3 cellular contexts compared by ENCODE assay signal in genomic region chr5:1437452-1437851, GRCh38.
TF ChIP-seq lines count a peak whose summit lies in the region.

No MANE protein-coding gene starts in this region.

TF ChIP-seq in A549, 52 proteins besides CTCF, POLR2A, EP300 and RAD21 (continues in another document):
- TF ChIP-seq POLR2AphosphoS2 (conservative IDR thresholded peaks at IDR 0.05; ENCODE audit: low read length): no peak
- TF ChIP-seq MAZ (IDR thresholded peaks at IDR 0.05; ENCODE audit: borderline replicate concordance, low read depth, low read length): no peak
- no peak for TF ChIP-seq HOXA7 (CRISPR knock-in tag; IDR thresholded peaks at IDR 0.05)
- TF ChIP-seq HDAC2 (IDR thresholded peaks at IDR 0.05): no peak
- no peak for TF ChIP-seq GATA3 (IDR thresholded peaks at IDR 0.05; ENCODE audit: borderline replicate concordance)
- no peak for TF ChIP-seq E2F6 (IDR thresholded peaks at IDR 0.05; ENCODE audit: borderline replicate concordance, low read depth)
- TF ChIP-seq PBX3 (IDR thresholded peaks at IDR 0.05): no peak
- TF ChIP-seq TP53 (CRISPR knock-in tag; IDR thresholded peaks at IDR 0.05): no peak
- TF ChIP-seq CBX8 (IDR thresholded peaks at IDR 0.05): no peak
- TF ChIP-seq SREBF2 (IDR thresholded peaks at IDR 0.05): no peak
- TF ChIP-seq RCOR1 (IDR thresholded peaks at IDR 0.05; ENCODE audit: low read depth, low read length): no peak
- TF ChIP-seq JUNB (IDR thresholded peaks at IDR 0.05): no peak
- TF ChIP-seq HES2 (IDR thresholded peaks at IDR 0.05): no peak
- no peak for TF ChIP-seq ELK1 (IDR thresholded peaks at IDR 0.05; ENCODE audit: low read depth, low read length)
- TF ChIP-seq KDM5A (IDR thresholded peaks at IDR 0.05): no peak

TF ChIP-seq in GM23338, 12 proteins besides CTCF, POLR2A, EP300 and RAD21 (continues in another document):
- TF ChIP-seq REST (IDR thresholded peaks at IDR 0.05; ENCODE audit: unreplicated experiment): no peak
- no peak for TF ChIP-seq EZH2 (IDR thresholded peaks at IDR 0.05; ENCODE audit: low read depth, unreplicated experiment)
- TF ChIP-seq JUNB (IDR thresholded peaks at IDR 0.05; ENCODE audit: unreplicated experiment): no peak
- TF ChIP-seq ZNF462 (CRISPR knock-in tag; IDR thresholded peaks at IDR 0.05): no peak
- no peak for TF ChIP-seq POLR2AphosphoS5 (IDR thresholded peaks at IDR 0.05; ENCODE audit: low read depth)
- no peak for TF ChIP-seq NANOG (IDR thresholded peaks at IDR 0.05; ENCODE audit: borderline replicate concordance)
- no peak for TF ChIP-seq ZNF114 (CRISPR knock-in tag; IDR thresholded peaks at IDR 0.05)
- no peak for TF ChIP-seq ZNF331 (CRISPR knock-in tag; IDR thresholded peaks at IDR 0.05; ENCODE audit: low read depth)
- no peak for TF ChIP-seq CREB1 (CRISPR knock-in tag; IDR thresholded peaks at IDR 0.05; ENCODE audit: low read depth)
- no peak for TF ChIP-seq STAT1 (IDR thresholded peaks at IDR 0.05; ENCODE audit: unreplicated experiment)

TF ChIP-seq in endothelial cell of umbilical vein, 7 proteins besides CTCF, POLR2A, EP300 and RAD21:
- TF ChIP-seq FOS (IDR thresholded peaks at IDR 0.05; ENCODE audit: borderline replicate concordance, insufficient read depth, low read length) (no peak), POLR2AphosphoS5 (IDR thresholded peaks at IDR 0.05; ENCODE audit: insufficient read depth, low read depth, low read length) (no peak), JUN (IDR thresholded peaks at IDR 0.05; ENCODE audit: borderline replicate concordance, insufficient read depth, insufficient read length, low read depth) (no peak), MAX (IDR thresholded peaks at IDR 0.05; ENCODE audit: insufficient read depth, insufficient read length) (no peak), MYC (IDR thresholded peaks at IDR 0.05; ENCODE audit: low read depth, low read length) (no peak), EZH2 (IDR thresholded peaks at IDR 0.05; ENCODE audit: borderline replicate concordance, low read depth, low read length, severe bottlenecking) (no peak), GATA2 (IDR thresholded peaks at IDR 0.05; ENCODE audit: insufficient read depth, insufficient read length, low read depth, low read length) (no peak)
TF ChIP-seq in endothelial cell of umbilical vein: peak in this region for 0.
